In genomic region chr15:31216210-31216911, GRCh38 we compare ENCODE assay signal across 1 cellular context.
TF ChIP-seq lines count a peak whose summit lies in the region.

No MANE protein-coding gene starts in this region.

TF ChIP-seq in HepG2, 621 proteins besides CTCF, POLR2A, EP300 and RAD21 (continued from another document and continues in another):
- no peak for TF ChIP-seq ZNF407 (CRISPR knock-in tag; IDR thresholded peaks at IDR 0.05; ENCODE audit: not compliant biosample characterization)
- TF ChIP-seq ZNF160 (CRISPR knock-in tag; IDR thresholded peaks at IDR 0.05) = no peak
- no peak for TF ChIP-seq ZNF557 (CRISPR knock-in tag; IDR thresholded peaks at IDR 0.05)
- no peak for TF ChIP-seq CEBPZ (IDR thresholded peaks at IDR 0.05; ENCODE audit: low read length)
- no peak for TF ChIP-seq ZNF792 (CRISPR knock-in tag; IDR thresholded peaks at IDR 0.05)
- no peak for TF ChIP-seq THYN1 (CRISPR knock-in tag; IDR thresholded peaks at IDR 0.05; ENCODE audit: borderline replicate concordance, low read depth)
- peak; percentile 48; the same call in 1 of the 2 replicates for TF ChIP-seq ZNF574 (CRISPR knock-in tag; IDR thresholded peaks at IDR 0.05)
- no peak for TF ChIP-seq REL (CRISPR knock-in tag; conservative IDR thresholded peaks at IDR 0.05)
- no peak for TF ChIP-seq ZNF607 (CRISPR knock-in tag; IDR thresholded peaks at IDR 0.05; ENCODE audit: borderline replicate concordance)
- TF ChIP-seq DRAP1 (CRISPR knock-in tag; IDR thresholded peaks at IDR 0.05) = 0 out of 2 replicates have a peak, but pooled peaks have one; percentile 21
- no peak for TF ChIP-seq THAP7 (CRISPR knock-in tag; IDR thresholded peaks at IDR 0.05)
- TF ChIP-seq NFIB (CRISPR knock-in tag; IDR thresholded peaks at IDR 0.05; ENCODE audit: borderline replicate concordance) = no peak
- no peak for TF ChIP-seq ZNF326 (CRISPR knock-in tag; IDR thresholded peaks at IDR 0.05; ENCODE audit: borderline replicate concordance)
- peak; percentile 42; the same call in 1 of the 2 replicates for TF ChIP-seq PHF21A (CRISPR knock-in tag; IDR thresholded peaks at IDR 0.05)
- peak; percentile 53 for TF ChIP-seq TAF1 (CRISPR knock-in tag; IDR thresholded peaks at IDR 0.05)
- no peak for TF ChIP-seq SNAI1 (CRISPR knock-in tag; IDR thresholded peaks at IDR 0.05; ENCODE audit: borderline replicate concordance)
- TF ChIP-seq NFE2L1 (CRISPR knock-in tag; IDR thresholded peaks at IDR 0.05; ENCODE audit: borderline replicate concordance) = no peak
- peak; percentile 16; the same call in 1 of the 2 replicates for TF ChIP-seq THRA (CRISPR knock-in tag; IDR thresholded peaks at IDR 0.05; ENCODE audit: borderline replicate concordance)
- no peak for TF ChIP-seq SP1 (IDR thresholded peaks at IDR 0.05)
- no peak for TF ChIP-seq SP1 (CRISPR knock-in tag; IDR thresholded peaks at IDR 0.05)
- TF ChIP-seq ZNF446 (CRISPR knock-in tag; IDR thresholded peaks at IDR 0.05) = no peak
- no peak for TF ChIP-seq AFF4 (CRISPR knock-in tag; IDR thresholded peaks at IDR 0.05)
- TF ChIP-seq HNRNPLL (IDR thresholded peaks at IDR 0.05; ENCODE audit: low read depth, low read length, poor library complexity, severe bottlenecking) = no peak
- peak in 1 of 2 experiments; percentile 52; a peak in 1 of 4 replicates for TF ChIP-seq KLF16 (CRISPR knock-in tag; IDR thresholded peaks at IDR 0.05)
- TF ChIP-seq EHMT2 (IDR thresholded peaks at IDR 0.05; ENCODE audit: borderline replicate concordance, low read depth, low read length) = no peak
- no peak for TF ChIP-seq IRX3 (CRISPR knock-in tag; IDR thresholded peaks at IDR 0.05; ENCODE audit: borderline replicate concordance, low read depth)
- no peak for TF ChIP-seq PHF5A (CRISPR knock-in tag; IDR thresholded peaks at IDR 0.05; ENCODE audit: low read depth, unreplicated experiment)
- no peak for TF ChIP-seq POLR2AphosphoS2 (IDR thresholded peaks at IDR 0.05; ENCODE audit: low read depth, low read length)
- TF ChIP-seq ARNT2 (CRISPR knock-in tag; IDR thresholded peaks at IDR 0.05; ENCODE audit: low read depth) = no peak
- peak; percentile 60; the same call in 1 of the 2 replicates for TF ChIP-seq FOXO1 (CRISPR knock-in tag; IDR thresholded peaks at IDR 0.05)
